Comparison of ENCODE assay signal across 8 cellular contexts in genomic region chr13:44573790-44574465, GRCh38. TPM values are rescaled to one million over a fixed set of nuclear protein-coding genes. Genes with fewer than 3 reads are reported as not detected.
DNase-seq lines count a peak whose midpoint lies in the region; ATAC-seq and TF ChIP-seq lines count a peak whose summit lies in the region.

No MANE protein-coding gene starts in this region.

- ATAC-seq in Right ventricle myocardium inferior = no peak

- H3K4me1 ChIP-seq in cardiac muscle cell (ENCODE audit: low read depth) (peaks cover 43% of the 10 kb centered on the region), rectal smooth muscle tissue (ENCODE audit: control insufficient read depth, insufficient read depth, low read length) (peaks cover 11% of the 10 kb centered on the region)

- DNase-seq in cardiac muscle cell (ENCODE audit: low read depth in 1 of 2, low spot score in 1 of 2) (peak; percentile 40 to 63), Right ventricle myocardium inferior (ENCODE audit: missing footprints) (no peak), NCI-H69 (lab: John Stamatoyannopoulos, UW) (peak; percentile 66), erythroblast (lab: John Stamatoyannopoulos, UW) (peak; percentile 30 to 48), HuH-7.5 (ENCODE audit: low spot score) (no peak), GM19238 (ENCODE audit: insufficient read length, low spot score) (no peak), GM20000 (ENCODE audit: low spot score) (no peak)

- no peaks in the 10 kb centered on the region for H3K36me3 ChIP-seq in cardiac muscle cell
- no peaks in the 10 kb centered on the region for H3K36me3 ChIP-seq in rectal smooth muscle tissue (ENCODE audit: control insufficient read depth, insufficient read depth, low read length)

- TF ChIP-seq POLR2A in erythroblast (IDR thresholded peaks at IDR 0.05; ENCODE audit: low read length) = no peak

- H3K9me3 ChIP-seq in cardiac muscle cell (ENCODE audit: low read depth) = no peaks in the 10 kb centered on the region

- intact Hi-C loops in Right ventricle myocardium inferior (cut with DNase I) = loop anchor here (10.0 kb wide), 1 partner anchor 401 kb away; no protein-coding TSS in a partner anchor

- H3K27me3 ChIP-seq in cardiac muscle cell (no peaks in the 10 kb centered on the region), rectal smooth muscle tissue (ENCODE audit: control insufficient read depth, insufficient read depth, low read length) (no peaks in the 10 kb centered on the region)

- no peak overlapping the region for H3K9ac ChIP-seq in rectal smooth muscle tissue (ENCODE audit: low read length)

- no peak overlapping the region for H3K27ac ChIP-seq in cardiac muscle cell
- no peak overlapping the region for H3K27ac ChIP-seq in rectal smooth muscle tissue (ENCODE audit: low read depth, low read length)

- peak; percentile 44 for TF ChIP-seq CTCF in cardiac muscle cell (IDR thresholded peaks at IDR 0.05; ENCODE audit: low read depth, low read length)
- no peak for TF ChIP-seq CTCF in GM20000 (IDR thresholded peaks at IDR 0.05; ENCODE audit: extremely low read depth, missing control alignments)

- H3K4me3 ChIP-seq in cardiac muscle cell (no peak overlapping the region), rectal smooth muscle tissue (ENCODE audit: low read length) (peak overlapping the region; percentile 9)

RNA-seq across cellular contexts. Expression of gene TSC22D1, which starts 2.2 kb away (rescaled TPM):
- 213 and 226 TPM in 2 replicates for total RNA-seq in cardiac muscle cell
- 455 and 555 TPM in 2 replicates for polyA plus RNA-seq in cardiac muscle cell
- 195 TPM for total RNA-seq in Right ventricle myocardium inferior

Comparison
In these comparisons a context has a peak if more than half of its experiments do, and no peak if none do; other contexts are left out.
1. DNase-seq: peak in cardiac muscle cell (2 of 2), NCI-H69 (single experiment) and erythroblast (2 of 2); none in Right ventricle myocardium inferior (single experiment), HuH-7.5 (single experiment), GM19238 (single experiment) and GM20000 (single experiment).